23 cellular contexts compared by ENCODE assay signal in genomic region chr5:170738840-170739239, GRCh38. TPM values are rescaled to one million over a fixed set of nuclear protein-coding genes. Genes with fewer than 3 reads are reported as not detected.
DNase-seq lines count a peak whose midpoint lies in the region; ATAC-seq and TF ChIP-seq lines count a peak whose summit lies in the region.
"Had no signal": no experiment of that assay in that cellular context is flagged by ENCODE, and none has a peak within 500 bp of the region (broad histone marks: within the 10 kb centered on the region; RNA-seq: fewer than 3 reads in every experiment).

No MANE protein-coding gene starts in this region.

- no peak overlapping the region for H3K9ac ChIP-seq in endodermal cell (ENCODE audit: extremely low read depth, low read length, poor library complexity, severe bottlenecking)
- H3K9ac ChIP-seq: SK-N-SH had no signal

- H3K27ac ChIP-seq in endodermal cell (ENCODE audit: low read depth, low read length), result no peak overlapping the region
- H3K27ac ChIP-seq: C4-2B had no signal

- no peaks in the 10 kb centered on the region for H3K36me3 ChIP-seq in endodermal cell (ENCODE audit: control insufficient read depth, insufficient read depth, low read length)

- peak; percentile 93 for DNase-seq in G401 (ENCODE audit: low spot score)
- DNase-seq in endodermal cell, result peak; percentile 65
- peak; percentile 10 for DNase-seq in osteocyte (ENCODE audit: extremely low spot score, unreplicated experiment)
- DNase-seq in NCI-H1930 (lab: John Stamatoyannopoulos, UW), result no peak
- no peak for DNase-seq in omental fat pad (ENCODE audit: low spot score)
- no peak for DNase-seq in natural killer cell
- DNase-seq: Calu3; CD8-positive, alpha-beta memory T cell; IMR-90; NCI-H1105; NCI-H146; NCI-H2029 treated with DMSO at 0.1 percent for 48 hours; NCI-H2171 treated with DMSO at 0.1 percent for 48 hours; NCI-H524 treated with DMSO at 0.1 percent for 48 hours; NCI-H82; SIG-M5; SK-N-SH had no signal

- 77% methylated on average over 2 of the region's 3 CpGs; no CpG with 5 or more reads in 1 of the 2 experiments for WGBS in endodermal cell (ENCODE audit: insufficient coverage in 1 of 2, insufficient read length in 1 of 2), 2 experiments

- no peak for TF ChIP-seq RAD21 in Ishikawa (IDR thresholded peaks at IDR 0.05; ENCODE audit: low read depth)

- peaks cover 22% of the 10 kb centered on the region for H3K4me1 Mint-ChIP-seq in endodermal cell
- no peaks in the 10 kb centered on the region for H3K4me1 Mint-ChIP-seq in osteocyte (ENCODE audit: unreplicated experiment)
- peaks cover 0 to under 1% of the 10 kb centered on the region in 2 donors for H3K4me1 Mint-ChIP-seq in natural killer cell

- no peak overlapping the region for H3K4me3 ChIP-seq in endodermal cell (ENCODE audit: low read length)

- no peak overlapping the region for H3K27ac Mint-ChIP-seq in endodermal cell
- no peak overlapping the region for H3K27ac Mint-ChIP-seq in osteocyte (ENCODE audit: unreplicated experiment)
- no peak overlapping the region for H3K27ac Mint-ChIP-seq in natural killer cell
- H3K27ac Mint-ChIP-seq: CD8-positive, alpha-beta memory T cell had no signal

- intact Hi-C loops in natural killer cell (cut with micrococcal nuclease), result no loop called here

- peaks cover 21% of the 10 kb centered on the region for H3K9me3 ChIP-seq in endodermal cell (ENCODE audit: control insufficient read depth, low read length)
- H3K9me3 ChIP-seq: SK-N-SH had no signal

- H3K27me3 ChIP-seq in endodermal cell (ENCODE audit: control insufficient read depth, insufficient read depth, low read length, poor library complexity, severe bottlenecking), result peaks cover 17% of the 10 kb centered on the region

- H3K9me3 Mint-ChIP-seq in endodermal cell, result peaks cover 18% of the 10 kb centered on the region
- peaks cover 14% of the 10 kb centered on the region for H3K9me3 Mint-ChIP-seq in osteocyte (ENCODE audit: unreplicated experiment)
- peaks cover 0 to 5% of the 10 kb centered on the region in 2 donors for H3K9me3 Mint-ChIP-seq in natural killer cell

- H3K27me3 Mint-ChIP-seq in endodermal cell (ENCODE audit: insufficient read depth), result peaks cover 64% of the 10 kb centered on the region
- peaks cover 19% of the 10 kb centered on the region for H3K27me3 Mint-ChIP-seq in osteocyte (ENCODE audit: unreplicated experiment)
- H3K27me3 Mint-ChIP-seq in natural killer cell (ENCODE audit: low read depth in 2 of 2), result peaks cover 16 to 44% of the 10 kb centered on the region in 2 donors

- in situ Hi-C loops in G401 (cut with HindIII; ENCODE audit: low sequenced_read_pairs), result no loop called here

- no peak for ATAC-seq in GM18861 (IDR thresholded peaks at IDR 0.05; ENCODE audit: unreplicated experiment)
- no peak for ATAC-seq in omental fat pad (ENCODE audit: low FRiP score)
- ATAC-seq in natural killer cell, result no peak
- ATAC-seq: HCT116, Panc1 had no signal

- TF ChIP-seq CTCF in endodermal cell (conservative IDR thresholded peaks at IDR 0.05) (no peak), osteocyte (IDR thresholded peaks at IDR 0.05) (no peak), omental fat pad (IDR thresholded peaks at IDR 0.05) (no peak), natural killer cell (IDR thresholded peaks at IDR 0.05) (no peak)

- no peaks in the 10 kb centered on the region for H3K36me3 Mint-ChIP-seq in endodermal cell (ENCODE audit: low read depth)
- H3K36me3 Mint-ChIP-seq in osteocyte (ENCODE audit: unreplicated experiment), result peaks cover 14% of the 10 kb centered on the region
- H3K36me3 Mint-ChIP-seq in natural killer cell, result no peaks in the 10 kb centered on the region
- H3K36me3 Mint-ChIP-seq: CD8-positive, alpha-beta memory T cell had no signal

- TF ChIP-seq EP300 in Ishikawa (IDR thresholded peaks at IDR 0.05; ENCODE audit: borderline replicate concordance), result peak; percentile 20; the same call in 1 of the 2 replicates

- H3K4me3 Mint-ChIP-seq in endodermal cell (no peak overlapping the region), osteocyte (ENCODE audit: unreplicated experiment) (no peak overlapping the region), natural killer cell (no peak overlapping the region)
- H3K4me3 Mint-ChIP-seq: CD8-positive, alpha-beta memory T cell had no signal

- H3K4me1 ChIP-seq in endodermal cell (ENCODE audit: control insufficient read depth, insufficient read depth, low read length), result no peaks in the 10 kb centered on the region

TF ChIP-seq in Ishikawa, 13 proteins besides CTCF, POLR2A, EP300 and RAD21:
- TF ChIP-seq TAF1 (IDR thresholded peaks at IDR 0.05; ENCODE audit: low read depth) (no peak), YY1 (IDR thresholded peaks at IDR 0.05; ENCODE audit: low read depth) (no peak), USF1 (IDR thresholded peaks at IDR 0.05) (no peak), CEBPB (IDR thresholded peaks at IDR 0.05) (peak; percentile 68), CREB1 (IDR thresholded peaks at IDR 0.05; ENCODE audit: low read depth) (no peak), NFIC (IDR thresholded peaks at IDR 0.05) (peak; percentile 75), MAX (IDR thresholded peaks at IDR 0.05) (no peak), ZBTB7A (IDR thresholded peaks at IDR 0.05; ENCODE audit: low read depth) (no peak), EGR1 (IDR thresholded peaks at IDR 0.05) (no peak), FOXM1 (IDR thresholded peaks at IDR 0.05; ENCODE audit: borderline replicate concordance, low read depth) (no peak), TCF12 (IDR thresholded peaks at IDR 0.05; ENCODE audit: low read depth) (0 out of 2 replicates have a peak, but pooled peaks have one; percentile 25), REST (IDR thresholded peaks at IDR 0.05; ENCODE audit: low read depth) (no peak), TEAD4 (IDR thresholded peaks at IDR 0.05) (peak; percentile 43)

RNA-seq across cellular contexts. Expression of gene GABRP, which starts 44.7 kb away (rescaled TPM):
- not detected in 2 replicates for total RNA-seq in G401 (2014; rRNA removed; shearing (Covaris generic))
- total RNA-seq in endodermal cell (1 to 10 TPM; 1.1 to 1.9 TPM), osteocyte (not detected in 2 replicates), omental fat pad (under 1 TPM in 2 of 4 donors, not detected in 2; 0.69 to 0.74 TPM), natural killer cell (not detected)
- polyA plus RNA-seq in endodermal cell (2013, experiment 1 of 2), result 2.5 TPM
- 0.70 TPM for polyA plus RNA-seq in endodermal cell (2013, experiment 2 of 2)
- total RNA-seq: A172; CD8-positive, alpha-beta memory T cell; IMR-90 had no signal
- polyA plus RNA-seq: CD8-positive, alpha-beta memory T cell; IMR-90 had no signal

Comparison
In these comparisons a context has a peak if more than half of its experiments do, and no peak if none do; other contexts are left out.
1. DNase-seq: peak in G401 (single experiment), endodermal cell (single experiment) and osteocyte (single experiment); none in NCI-H1930 (0 of 2), omental fat pad (single experiment) and natural killer cell (single experiment).